Comparison of ENCODE assay signal across 7 cellular contexts in genomic region chr13:98542568-98543379, GRCh38. TPM values are rescaled to one million over a fixed set of nuclear protein-coding genes. Genes with fewer than 3 reads are reported as not detected.
DNase-seq lines count a peak whose midpoint lies in the region; ATAC-seq and TF ChIP-seq lines count a peak whose summit lies in the region.

No MANE protein-coding gene starts in this region.

- H3K36me3 Mint-ChIP-seq in chondrocyte (ENCODE audit: low read depth): no peaks in the 10 kb centered on the region

- H3K4me1 Mint-ChIP-seq in chondrocyte (ENCODE audit: low read depth): peaks cover 86% of the 10 kb centered on the region

- H3K9me3 Mint-ChIP-seq in chondrocyte (ENCODE audit: low read depth): no peaks in the 10 kb centered on the region

- intact Hi-C loops in sciatic nerve (cut with DNase I): no loop called here

- H3K4me3 Mint-ChIP-seq in chondrocyte (ENCODE audit: unreplicated experiment): peak overlapping the region; percentile 13

- in situ Hi-C loops in GM13976 (cut with MboI; ENCODE audit: low sequenced_read_pairs, unreplicated experiment): no loop called here

- DNase-seq in chondrocyte (ENCODE audit: low spot score): no peak
- DNase-seq in sciatic nerve (ENCODE audit: low spot score): no peak
- DNase-seq in A172 (ENCODE audit: low spot score): no peak
- no peak for DNase-seq in stimulated activated CD4-positive, alpha-beta T cell treated with anti-CD3 and anti-CD28 coated beads, Interleukin-2, amount 100 ng/mL, for 48 hours
- no peak for DNase-seq in GM13976 (ENCODE audit: low spot score)

- TF ChIP-seq CTCF in chondrocyte (IDR thresholded peaks at IDR 0.05): no peak
- TF ChIP-seq CTCF in GM13976 (IDR thresholded peaks at IDR 0.05; ENCODE audit: borderline replicate concordance, control extremely low read depth, extremely low read depth, insufficient read depth, missing control alignments): no peak

- H3K27me3 Mint-ChIP-seq in chondrocyte (ENCODE audit: low read depth): no peaks in the 10 kb centered on the region

- ATAC-seq in GM19351 (IDR thresholded peaks at IDR 0.05; ENCODE audit: unreplicated experiment) (peak; percentile 50), HG03342 (IDR thresholded peaks at IDR 0.05; ENCODE audit: unreplicated experiment) (peak; percentile 54), sciatic nerve (peak; percentile 33)

- peak overlapping the region; percentile 80 for H3K27ac Mint-ChIP-seq in chondrocyte (ENCODE audit: unreplicated experiment)

RNA-seq across cellular contexts. Expression of gene STK24, which starts 34.1 kb away (rescaled TPM):
- 98.2 to 105 TPM (median 100 TPM) in 3 replicates for total RNA-seq in chondrocyte
- total RNA-seq in sciatic nerve: 44.2 TPM
- 105 and 121 TPM in 2 replicates for total RNA-seq in A172 (2014; rRNA removed; shearing (Covaris generic))
